Comparison of ENCODE assay signal across 1 cellular context in the genomic region with DNA sequence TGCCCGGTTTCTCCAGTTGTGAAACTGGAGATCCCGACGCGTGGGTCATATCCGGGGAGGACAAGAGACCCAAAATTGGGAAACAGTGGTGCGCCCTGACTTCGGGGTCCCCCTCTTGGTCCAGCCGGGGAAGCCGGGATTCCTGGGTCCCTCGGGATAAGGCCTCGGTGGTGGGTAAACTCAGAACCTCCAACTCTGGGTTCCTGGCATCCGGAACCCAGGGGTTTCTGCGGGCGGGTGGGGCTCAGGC.
TF ChIP-seq lines count a peak whose summit lies in the region.

No MANE protein-coding gene starts in this region.

TF ChIP-seq in GM12878, 131 proteins besides CTCF, POLR2A, EP300 and RAD21:
- TF ChIP-seq RCOR1 (conservative IDR thresholded peaks at IDR 0.05; ENCODE audit: low read depth, low read length) = no peak
